ENCODE assay signal across 15 cellular contexts in the genomic region with DNA sequence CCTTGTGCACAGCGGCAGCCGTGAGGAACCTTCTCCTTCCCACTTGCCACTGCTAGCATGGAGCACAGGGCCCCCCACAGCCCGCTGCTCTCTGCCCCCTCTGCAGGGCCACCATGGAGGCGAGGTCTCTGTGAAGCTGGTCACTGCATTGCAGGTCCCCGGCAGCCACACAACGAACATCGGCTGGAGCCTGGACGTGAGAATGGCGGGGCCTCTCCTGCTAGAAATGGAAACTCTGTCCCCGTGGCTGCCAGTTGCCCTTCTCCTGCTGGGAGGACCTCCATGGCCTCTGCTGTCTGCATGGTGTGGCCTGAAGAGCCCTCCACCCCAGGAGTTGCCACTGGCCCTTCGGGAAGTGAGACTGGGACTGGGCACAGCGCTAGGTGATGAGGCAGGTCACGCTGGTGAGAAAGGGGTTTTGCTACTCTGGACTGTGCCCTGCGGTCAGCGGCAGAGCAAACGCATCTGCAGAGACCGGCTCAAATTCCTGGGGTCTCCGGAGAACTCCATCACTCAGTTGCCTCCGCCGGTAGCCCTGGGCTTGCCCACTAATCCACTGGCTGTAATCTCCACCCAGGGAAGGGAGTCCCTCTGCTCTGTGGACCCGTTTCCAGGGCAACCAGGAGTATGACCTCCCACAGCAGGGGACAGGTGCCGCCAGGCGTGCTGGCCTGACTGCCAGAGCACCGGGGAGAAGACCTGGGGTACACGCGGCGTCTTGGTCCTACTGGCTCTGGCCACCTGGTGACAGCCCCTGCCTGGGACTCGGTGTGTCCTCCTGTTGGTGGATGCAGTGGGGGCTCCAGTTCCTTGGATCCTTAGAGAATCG.
"Had no signal": no experiment of that assay in that cellular context is flagged by ENCODE, and none has a peak within 500 bp of the region (broad histone marks: within the 10 kb centered on the region; RNA-seq: fewer than 3 reads in every experiment).

No MANE protein-coding gene starts in this region.

- ATAC-seq: activated CD4-positive, CD25-positive, alpha-beta regulatory T cell treated with anti-CD3 and anti-CD28 coated beads, Interleukin-2, amount 50 U/mL, for 24 hours; activated CD8-positive, alpha-beta memory T cell treated with anti-CD3 and anti-CD28 coated beads, Interleukin-2, amount 10 ng/mL, durations not matched to agents 7 days and 5 days; left lobe of liver; pancreas had no signal

- H3K4me1 ChIP-seq: pancreas had no signal

- H3K36me3 ChIP-seq: brain microvascular endothelial cell, esophagus muscularis mucosa, pancreas, upper lobe of left lung had no signal

- H3K27ac ChIP-seq: brain microvascular endothelial cell, esophagus muscularis mucosa, pancreas, upper lobe of left lung had no signal

- H3K4me1 Mint-ChIP-seq: activated CD8-positive, alpha-beta memory T cell treated with anti-CD3 and anti-CD28 coated beads, Interleukin-2, amount 10 ng/mL, durations not matched to agents 7 days and 5 days had no signal

- H3K9me3 Mint-ChIP-seq: T-helper 2 cell treated with Interferon-gamma antibody and Interleukin-4, amounts not matched to agents 5 μg/mL and 100 μg/mL, for 36 hours had no signal

- H3K27me3 ChIP-seq: brain microvascular endothelial cell, pancreas, upper lobe of left lung had no signal

- H3K4me3 ChIP-seq: esophagus muscularis mucosa, pancreas, upper lobe of left lung had no signal

- DNase-seq: activated CD8-positive, alpha-beta memory T cell treated with anti-CD3 and anti-CD28 coated beads, Interleukin-2, amount 10 ng/mL, durations not matched to agents 7 days and 5 days; activated T-cell treated with anti-CD3 and anti-CD28 coated beads, Interleukin-2, amount 50 U/mL, for 48 hours; brain microvascular endothelial cell; foreskin fibroblast; mesendoderm; SIG-M5; stimulated activated CD4-positive, alpha-beta T cell treated with anti-CD3 and anti-CD28 coated beads, Interleukin-1b, Interleukin-23, amount 100 ng/mL, for 48 hours; stimulated activated naive CD4-positive, alpha-beta T cell; SW 1271 had no signal

- H3K36me3 Mint-ChIP-seq: activated CD8-positive, alpha-beta memory T cell treated with anti-CD3 and anti-CD28 coated beads, Interleukin-2, amount 10 ng/mL, durations not matched to agents 7 days and 5 days had no signal

- FAIRE-seq: pancreas had no signal

- H3K27ac Mint-ChIP-seq: activated CD8-positive, alpha-beta memory T cell treated with anti-CD3 and anti-CD28 coated beads, Interleukin-2, amount 10 ng/mL, durations not matched to agents 7 days and 5 days; T-helper 2 cell treated with Interferon-gamma antibody and Interleukin-4, amounts not matched to agents 5 μg/mL and 100 μg/mL, for 36 hours had no signal

- H3K9me3 ChIP-seq: esophagus muscularis mucosa, pancreas, upper lobe of left lung had no signal

- H3K4me3 Mint-ChIP-seq: activated CD8-positive, alpha-beta memory T cell treated with anti-CD3 and anti-CD28 coated beads, Interleukin-2, amount 10 ng/mL, durations not matched to agents 7 days and 5 days; T-helper 2 cell treated with Interferon-gamma antibody and Interleukin-4, amounts not matched to agents 5 μg/mL and 100 μg/mL, for 36 hours had no signal
